ENCODE assay signal across 19 cellular contexts in the genomic region with DNA sequence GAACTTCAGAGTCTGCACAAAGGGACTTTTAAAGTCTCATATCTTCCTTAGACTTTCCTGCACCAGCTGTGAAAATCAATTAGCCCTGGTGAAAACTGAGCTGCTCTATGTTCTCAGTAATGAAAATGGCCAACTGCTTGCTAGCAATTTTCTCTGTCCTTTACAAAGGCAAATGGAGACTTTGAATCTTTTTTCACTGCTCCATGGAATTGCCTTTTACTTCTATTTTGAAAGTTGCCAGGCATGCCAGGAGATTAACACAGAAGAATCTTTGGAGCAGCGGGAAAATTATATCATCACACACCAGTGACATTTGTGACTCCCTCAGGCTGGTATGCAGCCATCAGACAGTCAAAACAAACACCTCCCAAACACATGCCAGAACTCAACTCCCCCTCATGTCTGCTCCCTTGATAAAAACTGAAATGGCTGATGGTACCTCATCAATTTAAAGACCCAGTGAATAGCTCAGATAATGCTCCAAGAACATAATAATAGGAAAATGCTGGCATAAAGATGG.
"Had no signal": no experiment of that assay in that cellular context is flagged by ENCODE, and none has a peak within 500 bp of the region (broad histone marks: within the 10 kb centered on the region; RNA-seq: fewer than 3 reads in every experiment).

No MANE protein-coding gene starts in this region.

- H3K27ac Mint-ChIP-seq: activated CD4-positive, alpha-beta T cell treated with anti-CD3 and anti-CD28 coated beads, Interleukin-2, amount 10 ng/mL, durations not matched to agents 7 days and 5 days; activated CD8-positive, alpha-beta T cell treated with anti-CD3 and anti-CD28 coated beads, Interleukin-2, amount 10 ng/mL, durations not matched to agents 7 days and 5 days; activated T-cell treated with anti-CD3 and anti-CD28 coated beads, Interleukin-2, amount 50 U/mL, for 24 hours; activated T-helper 2 cell treated with anti-CD3 and anti-CD28 coated beads, Interferon-gamma antibody, Interleukin-2, Interleukin-4, amounts not matched to agents 10 μg/mL and 5 μg/mL and 100 μg/mL, durations not matched to agents 14 hours and 24 hours and 36 hours; naive thymus-derived CD4-positive, alpha-beta T cell; T-helper 1 cell treated with Interleukin-12 subunit alpha and Interleukin-12 subunit beta and Interleukin-4 antibody, amounts not matched to agents 30 μg/mL and 1 μg/mL, for 36 hours had no signal

- ATAC-seq: activated CD4-positive, CD25-positive, alpha-beta regulatory T cell treated with anti-CD3 and anti-CD28 coated beads, Interleukin-2, amount 50 U/mL, for 24 hours; activated CD8-positive, alpha-beta T cell treated with anti-CD3 and anti-CD28 coated beads, Interleukin-2, amount 10 ng/mL, durations not matched to agents 7 days and 5 days; foreskin keratinocyte; left lobe of liver; naive thymus-derived CD4-positive, alpha-beta T cell had no signal

- H3K79me2 ChIP-seq: hepatocyte had no signal

- H3K4me1 ChIP-seq: ascending aorta, foreskin keratinocyte, tibial artery had no signal

- H3K4me3 Mint-ChIP-seq: activated CD4-positive, alpha-beta T cell treated with anti-CD3 and anti-CD28 coated beads, Interleukin-2, amount 10 ng/mL, durations not matched to agents 7 days and 5 days; activated CD8-positive, alpha-beta T cell treated with anti-CD3 and anti-CD28 coated beads, Interleukin-2, amount 10 ng/mL, durations not matched to agents 7 days and 5 days; activated T-cell treated with anti-CD3 and anti-CD28 coated beads, Interleukin-2, amount 50 U/mL, for 24 hours; naive thymus-derived CD4-positive, alpha-beta T cell; T-helper 1 cell treated with Interleukin-12 subunit alpha and Interleukin-12 subunit beta and Interleukin-4 antibody, amounts not matched to agents 30 μg/mL and 1 μg/mL, for 36 hours had no signal

- H3K27ac ChIP-seq: ascending aorta, epithelial cell of prostate, foreskin keratinocyte, hepatocyte, tibial artery had no signal

- H3K9me3 ChIP-seq: ascending aorta had no signal

- H3K4me1 Mint-ChIP-seq: activated CD4-positive, alpha-beta T cell treated with anti-CD3 and anti-CD28 coated beads, Interleukin-2, amount 10 ng/mL, durations not matched to agents 7 days and 5 days; naive thymus-derived CD4-positive, alpha-beta T cell had no signal

- H3K4me3 ChIP-seq: ascending aorta, hepatocyte, lung, tibial artery had no signal

- DNase-seq: activated CD4-positive, alpha-beta T cell treated with anti-CD3 and anti-CD28 coated beads, Interleukin-2, amount 10 ng/mL, durations not matched to agents 7 days and 5 days; activated CD8-positive, alpha-beta T cell treated with anti-CD3 and anti-CD28 coated beads, Interleukin-2, amount 10 ng/mL, durations not matched to agents 7 days and 5 days; activated naive CD4-positive, alpha-beta T cell treated with Interleukin-2 at 50 U/mL for 16 hours; activated T-cell treated with anti-CD3 and anti-CD28 coated beads, Interleukin-2, amount 50 U/mL, for 24 hours; foreskin keratinocyte; naive thymus-derived CD4-positive, alpha-beta T cell; stimulated activated CD4-positive, alpha-beta T cell treated with anti-CD3 and anti-CD28 coated beads, Interleukin-12 subunit alpha, Interleukin-12 subunit beta, amount 100 ng/mL, for 4 hours; stimulated activated CD4-positive, alpha-beta T cell treated with anti-CD3 and anti-CD28 coated beads, Interleukin-1b, Interleukin-23, amount 100 ng/mL, for 48 hours; stimulated activated CD8-positive, alpha-beta memory T cell treated with anti-CD3 and anti-CD28 coated beads, Interleukin-4, amount 100 ng/mL, for 48 hours; stimulated activated naive CD4-positive, alpha-beta T cell; tibial artery had no signal

- H2AFZ ChIP-seq: hepatocyte had no signal

- H3K4me2 ChIP-seq: hepatocyte had no signal

- H3K36me3 Mint-ChIP-seq: naive thymus-derived CD4-positive, alpha-beta T cell had no signal

- H3K27me3 ChIP-seq: ascending aorta, foreskin keratinocyte, hepatocyte, tibial artery had no signal

- H3K36me3 ChIP-seq: ascending aorta, tibial artery had no signal

- H3K27me3 Mint-ChIP-seq: activated CD4-positive, alpha-beta T cell treated with anti-CD3 and anti-CD28 coated beads, Interleukin-2, amount 10 ng/mL, durations not matched to agents 7 days and 5 days; activated T-cell treated with anti-CD3 and anti-CD28 coated beads, Interleukin-2, amount 50 U/mL, for 24 hours; naive thymus-derived CD4-positive, alpha-beta T cell had no signal
